ENCODE assay signal across 13 cellular contexts in genomic region chr7:35753761-35754603, GRCh38. TPM values are rescaled to one million over a fixed set of nuclear protein-coding genes. Genes with fewer than 3 reads are reported as not detected.
DNase-seq lines count a peak whose midpoint lies in the region; ATAC-seq and TF ChIP-seq lines count a peak whose summit lies in the region.
"Had no signal": no experiment of that assay in that cellular context is flagged by ENCODE, and none has a peak within 500 bp of the region (broad histone marks: within the 10 kb centered on the region; RNA-seq: fewer than 3 reads in every experiment).

No MANE protein-coding gene starts in this region.

- H3K36me3 ChIP-seq in esophagus squamous epithelium: no peaks in the 10 kb centered on the region
- no peaks in the 10 kb centered on the region for H3K36me3 ChIP-seq in lower lobe of right lung
- no peaks in the 10 kb centered on the region for H3K36me3 ChIP-seq in stomach
- H3K36me3 ChIP-seq: MG63 had no signal

- TF ChIP-seq CTCF in esophagus squamous epithelium (IDR thresholded peaks at IDR 0.05) (no peak), lower lobe of right lung (IDR thresholded peaks at IDR 0.05) (no peak), stomach (IDR thresholded peaks at IDR 0.05) (no peak)

- DNase-seq in OCI-M2 (lab: John Stamatoyannopoulos, UW; ENCODE audit: unreplicated experiment) (peak; percentile 6), esophagus squamous epithelium (lab: John Stamatoyannopoulos, UW) (no peak), lower lobe of right lung (no peak), stomach (no peak), HK-2 (ENCODE audit: unreplicated experiment) (no peak), NCI-H1436 treated with DMSO at 0.1 percent for 48 hours (lab: John Stamatoyannopoulos, UW) (no peak)
- no peak for DNase-seq in stimulated activated CD4-positive, alpha-beta T cell treated with anti-CD3 and anti-CD28 coated beads, Interleukin-15, amount 100 ng/mL, for 24 hours
- DNase-seq in stimulated activated CD4-positive, alpha-beta T cell treated with anti-CD3 and anti-CD28 coated beads, Interleukin-4, amount 100 ng/mL, for 1 hour: no peak
- DNase-seq: H7; MG63; naive thymus-derived CD8-positive, alpha-beta T cell; NCI-H82; T-cell had no signal

- ATAC-seq in lower lobe of right lung: peak; percentile 35 to 51
- ATAC-seq: naive thymus-derived CD8-positive, alpha-beta T cell; T-cell had no signal

- intact Hi-C loops in esophagus squamous epithelium (cut with DNase I): no loop called here
- intact Hi-C loops in lower lobe of right lung (cut with DNase I): no loop called here
- intact Hi-C loops in stomach (cut with DNase I; ENCODE audit: low total_unique reads): no loop called here

- H3K9me3 ChIP-seq in esophagus squamous epithelium (no peaks in the 10 kb centered on the region), lower lobe of right lung (no peaks in the 10 kb centered on the region), stomach (no peaks in the 10 kb centered on the region)
- H3K9me3 ChIP-seq: MG63 had no signal

- no peak overlapping the region for H3K4me3 ChIP-seq in esophagus squamous epithelium
- no peak overlapping the region for H3K4me3 ChIP-seq in lower lobe of right lung
- H3K4me3 ChIP-seq in stomach: no peak overlapping the region
- H3K4me3 ChIP-seq: MG63 had no signal

- 57 to 73% methylated on average over 7 of the region's 7 CpGs for WGBS in esophagus squamous epithelium, 2 donors
- 62 to 72% (median 65%) methylated on average over 7 of the region's 7 CpGs for WGBS in stomach, 5 donors

- no peak for TF ChIP-seq EP300 in stomach (IDR thresholded peaks at IDR 0.05)

- TF ChIP-seq POLR2A in esophagus squamous epithelium (IDR thresholded peaks at IDR 0.05) (no peak), stomach (IDR thresholded peaks at IDR 0.05) (no peak)

- peak overlapping the region in 3 of 4 donors; percentile 0 to 49 (median 38) for H3K27ac ChIP-seq in esophagus squamous epithelium
- H3K27ac ChIP-seq in lower lobe of right lung: no peak overlapping the region
- H3K27ac ChIP-seq in stomach: peak overlapping the region in 4 of 5 donors; percentile 1 to 63 (median 43)

- H3K4me1 ChIP-seq in esophagus squamous epithelium: peaks cover 0 to 9% (median 0%) of the 10 kb centered on the region in 3 donors
- H3K4me1 ChIP-seq in lower lobe of right lung: no peaks in the 10 kb centered on the region
- H3K4me1 ChIP-seq in stomach: peaks cover 0 to 14% (median 2%) of the 10 kb centered on the region in 4 donors

- H3K27me3 ChIP-seq in esophagus squamous epithelium (no peaks in the 10 kb centered on the region), lower lobe of right lung (ENCODE audit: low read depth) (no peaks in the 10 kb centered on the region), stomach (no peaks in the 10 kb centered on the region)
- H3K27me3 ChIP-seq: MG63 had no signal

RNA-seq across cellular contexts. Expression of gene SEPTIN7, which starts 46.9 kb away (rescaled TPM):
- 100 to 1,000 TPM; 102 to 174 (median 147) TPM for total RNA-seq in esophagus squamous epithelium
- total RNA-seq in lower lobe of right lung: 180 TPM
- 100 to 1,000 TPM in 4 of 5 donors, 10 to 100 TPM in 1; 74.3 to 214 (median 104) TPM for total RNA-seq in stomach
- 100 to 1,000 TPM in 2 of 3 donors, 10 to 100 TPM in 1; 90.6 to 150 (median 116) TPM for polyA plus RNA-seq in stomach

RNA-seq across cellular contexts. Expression of gene HERPUD2, which starts 59.0 kb away (rescaled TPM):
- total RNA-seq in esophagus squamous epithelium (10 to 100 TPM; 20.2 to 32.4 (median 27.5) TPM), lower lobe of right lung (40.0 TPM), stomach (10 to 100 TPM in 3 of 5 donors, 1 to 10 TPM in 2; 1.4 to 26.7 (median 10.7) TPM)
- polyA plus RNA-seq in stomach: 1 to 10 TPM; 7.1 to 9.9 (median 8.1) TPM
